ENCODE assay signal across 9 cellular contexts in genomic region chr6:158072083-158072721, GRCh38.
A peak's percentile ranks its signal among the peaks of the same experiment; 100 is the strongest.
DNase-seq lines count a peak whose midpoint lies in the region; ATAC-seq lines count a peak whose summit lies in the region.
"Had no signal": no experiment of that assay in that cellular context is flagged by ENCODE, and none has a peak within 500 bp of the region (broad histone marks: within the 10 kb centered on the region; RNA-seq: fewer than 3 reads in every experiment).

No MANE protein-coding gene starts in this region.

- H3K27ac Mint-ChIP-seq in central memory CD8-positive, alpha-beta T cell (ENCODE audit: low read depth): no peak overlapping the region

- DNase-seq in C1 segment of cervical spinal cord (lab: John Stamatoyannopoulos, UW) (peak in 12 of 14 donors; percentile 14 to 60 (median 39)), H4 (ENCODE audit: low spot score) (peak; percentile 32), NCI-H446 (lab: John Stamatoyannopoulos, UW) (peak; percentile 29 to 65), kidney tubule cell (ENCODE audit: low spot score) (peak; percentile 70)
- DNase-seq in activated CD4-positive, alpha-beta T cell treated with anti-CD3 and anti-CD28 coated beads for 24 hours (ENCODE audit: low read depth in 2 of 2): peak; percentile 52 to 57
- peak; percentile 26 to 45 for DNase-seq in central memory CD8-positive, alpha-beta T cell (ENCODE audit: low spot score in 2 of 2)
- DNase-seq in stimulated activated CD4-positive, alpha-beta T cell treated with anti-CD3 and anti-CD28 coated beads, Interleukin-2, amount 100 ng/mL, for 48 hours: peak; percentile 61 to 67

- no peaks in the 10 kb centered on the region for H3K27me3 Mint-ChIP-seq in central memory CD8-positive, alpha-beta T cell
- H3K27me3 Mint-ChIP-seq: IgD-negative memory B cell had no signal

- peaks cover 9% of the 10 kb centered on the region for H3K36me3 Mint-ChIP-seq in central memory CD8-positive, alpha-beta T cell (ENCODE audit: insufficient read depth)

- no peak overlapping the region for H3K4me3 Mint-ChIP-seq in central memory CD8-positive, alpha-beta T cell
- H3K4me3 Mint-ChIP-seq: IgD-negative memory B cell had no signal

- ATAC-seq in central memory CD8-positive, alpha-beta T cell (replicated peaks; ENCODE audit: extremely low read depth, poor library complexity, severe bottlenecking): no peak
- no peak for ATAC-seq in HG03521 (IDR thresholded peaks at IDR 0.05; ENCODE audit: unreplicated experiment)

- H3K9me3 Mint-ChIP-seq in central memory CD8-positive, alpha-beta T cell: no peaks in the 10 kb centered on the region
- H3K9me3 Mint-ChIP-seq: IgD-negative memory B cell had no signal

- H3K4me1 Mint-ChIP-seq in central memory CD8-positive, alpha-beta T cell: peaks cover 17% of the 10 kb centered on the region
